ENCODE assay signal across 22 cellular contexts in the genomic region with DNA sequence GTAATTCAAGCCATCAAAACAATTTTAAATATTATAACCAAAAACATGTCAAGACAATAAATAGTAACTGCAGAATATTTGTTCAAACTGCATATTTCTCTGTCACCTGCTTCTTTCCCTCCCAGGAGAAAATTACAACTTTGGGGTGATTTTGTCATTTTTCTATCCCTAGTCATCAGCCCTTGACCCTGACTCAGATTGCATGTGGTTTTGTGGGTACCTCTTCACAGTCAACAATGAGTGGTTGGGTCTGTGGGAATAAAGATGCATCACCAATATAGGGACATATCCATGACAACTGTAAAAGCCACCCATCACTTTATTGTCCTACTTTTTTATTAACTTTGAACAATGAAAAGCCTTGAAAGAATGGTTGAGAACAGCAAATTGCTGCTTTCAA. TPM values are rescaled to one million over a fixed set of nuclear protein-coding genes. Genes with fewer than 3 reads are reported as not detected.
DNase-seq lines count a peak whose midpoint lies in the region; ATAC-seq and TF ChIP-seq lines count a peak whose summit lies in the region.
"Had no signal": no experiment of that assay in that cellular context is flagged by ENCODE, and none has a peak within 500 bp of the region (broad histone marks: within the 10 kb centered on the region; RNA-seq: fewer than 3 reads in every experiment).

No MANE protein-coding gene starts in this region.

- DNase-seq in natural killer cell treated with Interleukin-12 subunit alpha and Interleukin-12 subunit beta and Interleukin-15 and Interleukin-18, amount 100 ng/mL, for 72 hours (ENCODE audit: low spot score) = no peak
- DNase-seq in natural killer cell = no peak
- DNase-seq in M059J (ENCODE audit: low read depth) = peak; percentile 79
- peak; percentile 18 for DNase-seq in fibroblast of peridontal ligament (ENCODE audit: extremely low read depth)
- DNase-seq in activated CD8-positive, alpha-beta memory T cell treated with anti-CD3 and anti-CD28 coated beads for 24 hours = no peak
- DNase-seq in ureter (ENCODE audit: low spot score) = no peak
- DNase-seq: activated CD4-positive, alpha-beta T cell treated with anti-CD3 and anti-CD28 coated beads for 1 hour; activated effector memory CD4-positive, alpha-beta T cell treated with Interleukin-2 at 50 U/mL for 16 hours; adrenal gland; CD4-positive, alpha-beta memory T cell; central memory CD4-positive, alpha-beta T cell; DMS79; left colon; NCI-H1694; NCI-H526 treated with DMSO at 0.1 percent for 48 hours; Right ventricle myocardium superior; sigmoid colon had no signal

- peak; percentile 67 to 87 for ATAC-seq in natural killer cell treated with Interleukin-12 subunit alpha and Interleukin-12 subunit beta and Interleukin-15 and Interleukin-18, amount 100 ng/mL, for 72 hours
- no peak for ATAC-seq in natural killer cell
- ATAC-seq in HG02870 (IDR thresholded peaks at IDR 0.05; ENCODE audit: unreplicated experiment) = no peak
- ATAC-seq in HG02571 (IDR thresholded peaks at IDR 0.05; ENCODE audit: unreplicated experiment) = no peak
- ATAC-seq: left colon; stimulated activated memory B cell treated with anti-CD40 and anti-IgM and Interleukin-4, amounts not matched to agents 10 μg/mL and 1 μg/mL and 100 μg/mL, for 72 hours had no signal

- H3K4me1 Mint-ChIP-seq in natural killer cell treated with Interleukin-12 subunit alpha and Interleukin-12 subunit beta and Interleukin-15 and Interleukin-18, amount 100 ng/mL, for 72 hours (ENCODE audit: low read depth in 2 of 2) = peaks cover 3 to 8% of the 10 kb centered on the region in 2 donors
- H3K4me1 Mint-ChIP-seq in natural killer cell = no peaks in the 10 kb centered on the region
- H3K4me1 Mint-ChIP-seq: nephron; stimulated activated memory B cell treated with anti-CD40 and anti-IgM and Interleukin-4, amounts not matched to agents 10 μg/mL and 1 μg/mL and 100 μg/mL, for 72 hours had no signal

- H3K27ac Mint-ChIP-seq in natural killer cell treated with Interleukin-12 subunit alpha and Interleukin-12 subunit beta and Interleukin-15 and Interleukin-18, amount 100 ng/mL, for 72 hours = no peak overlapping the region
- H3K27ac Mint-ChIP-seq in natural killer cell = no peak overlapping the region
- H3K27ac Mint-ChIP-seq: nephron; stimulated activated memory B cell treated with anti-CD40 and anti-IgM and Interleukin-4, amounts not matched to agents 10 μg/mL and 1 μg/mL and 100 μg/mL, for 72 hours had no signal

- H3K4me3 Mint-ChIP-seq in natural killer cell treated with Interleukin-12 subunit alpha and Interleukin-12 subunit beta and Interleukin-15 and Interleukin-18, amount 100 ng/mL, for 72 hours = no peak overlapping the region
- no peak overlapping the region for H3K4me3 Mint-ChIP-seq in natural killer cell
- H3K4me3 Mint-ChIP-seq: CD4-positive, alpha-beta memory T cell; nephron; stimulated activated memory B cell treated with anti-CD40 and anti-IgM and Interleukin-4, amounts not matched to agents 10 μg/mL and 1 μg/mL and 100 μg/mL, for 72 hours had no signal

- TF ChIP-seq CTCF in natural killer cell (IDR thresholded peaks at IDR 0.05) = no peak

- H3K36me3 Mint-ChIP-seq in natural killer cell treated with Interleukin-12 subunit alpha and Interleukin-12 subunit beta and Interleukin-15 and Interleukin-18, amount 100 ng/mL, for 72 hours = no peaks in the 10 kb centered on the region
- H3K36me3 Mint-ChIP-seq in natural killer cell = no peaks in the 10 kb centered on the region

- no peaks in the 10 kb centered on the region for H3K9me3 Mint-ChIP-seq in natural killer cell treated with Interleukin-12 subunit alpha and Interleukin-12 subunit beta and Interleukin-15 and Interleukin-18, amount 100 ng/mL, for 72 hours
- no peaks in the 10 kb centered on the region for H3K9me3 Mint-ChIP-seq in natural killer cell
- H3K9me3 Mint-ChIP-seq: CD4-positive, alpha-beta memory T cell; nephron; stimulated activated memory B cell treated with anti-CD40 and anti-IgM and Interleukin-4, amounts not matched to agents 10 μg/mL and 1 μg/mL and 100 μg/mL, for 72 hours had no signal

- no peaks in the 10 kb centered on the region for H3K27me3 Mint-ChIP-seq in natural killer cell treated with Interleukin-12 subunit alpha and Interleukin-12 subunit beta and Interleukin-15 and Interleukin-18, amount 100 ng/mL, for 72 hours
- no peaks in the 10 kb centered on the region for H3K27me3 Mint-ChIP-seq in natural killer cell (ENCODE audit: low read depth in 2 of 2)
- H3K27me3 Mint-ChIP-seq: CD4-positive, alpha-beta memory T cell; stimulated activated memory B cell treated with anti-CD40 and anti-IgM and Interleukin-4, amounts not matched to agents 10 μg/mL and 1 μg/mL and 100 μg/mL, for 72 hours had no signal

- intact Hi-C loops in natural killer cell (cut with micrococcal nuclease) = no loop called here

RNA-seq across cellular contexts. Expression of gene COL10A1, which starts 7.3 kb away (rescaled TPM):
- total RNA-seq in natural killer cell treated with Interleukin-12 subunit alpha and Interleukin-12 subunit beta and Interleukin-15 and Interleukin-18, amount 100 ng/mL, for 72 hours = not detected
- not detected for total RNA-seq in natural killer cell
- 0.10 TPM in 1 of 2 replicates, not detected in the other for total RNA-seq in M059J (2014; rRNA removed; shearing (Covaris generic))
- total RNA-seq in ureter = not detected
- total RNA-seq: CD4-positive, alpha-beta memory T cell; frontal cortex; left colon; Right ventricle myocardium superior; sigmoid colon had no signal

RNA-seq across cellular contexts. Expression of gene NT5DC1, which starts 18.0 kb away (rescaled TPM):
- 10 to 100 TPM; 28.4 to 33.9 TPM for total RNA-seq in natural killer cell treated with Interleukin-12 subunit alpha and Interleukin-12 subunit beta and Interleukin-15 and Interleukin-18, amount 100 ng/mL, for 72 hours
- 10 to 100 TPM; 19.1 to 29.4 (median 20.5) TPM for total RNA-seq in natural killer cell
- total RNA-seq in M059J (2014; rRNA removed; shearing (Covaris generic)) = 7.4 and 11.7 TPM in 2 replicates
- total RNA-seq in ureter = 41.6 TPM

RNA-seq across cellular contexts. Expression of gene FRK, which starts 57.9 kb away (rescaled TPM):
- under 1 TPM in 1 of 2 donors, not detected in 1; 0.02 TPM for total RNA-seq in natural killer cell treated with Interleukin-12 subunit alpha and Interleukin-12 subunit beta and Interleukin-15 and Interleukin-18, amount 100 ng/mL, for 72 hours
- total RNA-seq in natural killer cell (not detected), ureter (11.5 TPM)
- total RNA-seq in M059J (2014; rRNA removed; shearing (Covaris generic)) = 1.3 and 2.2 TPM in 2 replicates
- total RNA-seq: CD4-positive, alpha-beta memory T cell had no signal

Comparison
In these comparisons a context has a peak if more than half of its experiments do, and no peak if none do; other contexts are left out.
1. ATAC-seq: peak in natural killer cell treated with Interleukin-12 subunit alpha and Interleukin-12 subunit beta and Interleukin-15 and Interleukin-18, amount 100 ng/mL, for 72 hours (2 of 2); none in natural killer cell (0 of 3), HG02870 (single experiment) and HG02571 (single experiment).
2. DNase-seq: peak in M059J (single experiment) and fibroblast of peridontal ligament (single experiment); none in natural killer cell treated with Interleukin-12 subunit alpha and Interleukin-12 subunit beta and Interleukin-15 and Interleukin-18, amount 100 ng/mL, for 72 hours (single experiment), natural killer cell (single experiment), activated CD8-positive, alpha-beta memory T cell treated with anti-CD3 and anti-CD28 coated beads for 24 hours (single experiment) and ureter (single experiment).